ENCODE assay signal across 25 cellular contexts in the genomic region with DNA sequence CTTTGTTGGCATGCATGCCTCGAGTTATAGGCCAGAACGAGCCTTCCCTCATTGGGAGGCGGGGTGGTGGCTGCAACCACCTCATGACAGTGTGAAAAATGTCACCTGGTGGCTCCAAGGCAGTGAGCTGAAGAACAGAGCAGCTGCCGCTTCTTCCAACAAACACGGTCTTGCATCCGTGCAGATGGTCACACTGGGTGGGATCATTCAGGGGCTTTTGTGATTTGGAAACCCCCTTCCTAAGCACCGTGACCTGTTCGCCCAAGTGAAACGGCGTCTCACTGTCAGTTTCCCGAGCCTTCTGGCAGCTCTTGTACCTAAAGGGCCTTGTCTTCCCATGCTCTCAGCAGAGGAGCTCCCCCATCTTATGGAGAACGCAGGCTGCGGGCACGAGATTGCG.
DNase-seq lines count a peak whose midpoint lies in the region; ATAC-seq and TF ChIP-seq lines count a peak whose summit lies in the region.
"Had no signal": no experiment of that assay in that cellular context is flagged by ENCODE, and none has a peak within 500 bp of the region (broad histone marks: within the 10 kb centered on the region; RNA-seq: fewer than 3 reads in every experiment).

No MANE protein-coding gene starts in this region.

- H3K4ac ChIP-seq in trophoblast cell (ENCODE audit: low read depth, low read length): no peak overlapping the region

- H2AK5ac ChIP-seq in trophoblast cell (ENCODE audit: low read length): no peak overlapping the region

- H2AFZ ChIP-seq in trophoblast cell (ENCODE audit: insufficient read depth, low read length, poor library complexity): no peak overlapping the region

- no peak overlapping the region for H2BK120ac ChIP-seq in trophoblast cell (ENCODE audit: insufficient read depth, low read length, poor library complexity)

- H2BK5ac ChIP-seq in trophoblast cell (ENCODE audit: low read depth, low read length, poor library complexity): no peak overlapping the region

- no peak overlapping the region for H3K23ac ChIP-seq in trophoblast cell (ENCODE audit: low read length)

- no peak overlapping the region for H2BK12ac ChIP-seq in trophoblast cell (ENCODE audit: low read length)

- no peaks in the 10 kb centered on the region for H3K79me1 ChIP-seq in trophoblast cell (ENCODE audit: low read length)

- no peaks in the 10 kb centered on the region for H3K36me3 ChIP-seq in trophoblast cell (ENCODE audit: control insufficient read depth in 1 of 2, insufficient read depth in 2 of 2, low read length in 2 of 2)
- H3K36me3 ChIP-seq: cardiac muscle cell, neutrophil, uterus had no signal

- no CpG with 5 or more reads among the region's 15 CpGs for whole genome bisulfite sequencing in trophoblast cell (ENCODE audit: extremely low coverage, insufficient coverage, insufficient read length)

- no peaks in the 10 kb centered on the region for H3K27me3 ChIP-seq in trophoblast cell (ENCODE audit: insufficient read depth, low read length)
- H3K27me3 ChIP-seq: cardiac muscle cell, neutrophil, testis, uterus had no signal

- no peak overlapping the region for H3K4me2 ChIP-seq in trophoblast cell (ENCODE audit: low read length)
- H3K4me2 ChIP-seq: smooth muscle cell had no signal

- H3K4me1 ChIP-seq in trophoblast cell (ENCODE audit: control insufficient read depth in 1 of 2, insufficient read depth in 2 of 2, low read length in 2 of 2): peaks cover 3 to 7% of the 10 kb centered on the region in 2 experiments
- H3K4me1 ChIP-seq: testis, uterus had no signal

- no peak overlapping the region for H4K8ac ChIP-seq in trophoblast cell (ENCODE audit: low read depth, low read length)

- H3K18ac ChIP-seq in trophoblast cell (ENCODE audit: low read length): no peak overlapping the region

- H3K9ac ChIP-seq in trophoblast cell (ENCODE audit: low read length): no peak overlapping the region

- H3K79me2 ChIP-seq in trophoblast cell (ENCODE audit: control insufficient read depth, insufficient read depth, low read length, poor library complexity): no peaks in the 10 kb centered on the region

- ATAC-seq in GM18868 (IDR thresholded peaks at IDR 0.05; ENCODE audit: unreplicated experiment) (peak; percentile 94), HG02852 (IDR thresholded peaks at IDR 0.05; ENCODE audit: unreplicated experiment) (peak; percentile 60), GM21367 (IDR thresholded peaks at IDR 0.05; ENCODE audit: unreplicated experiment) (no peak), GM18858 (IDR thresholded peaks at IDR 0.05; ENCODE audit: unreplicated experiment) (no peak)
- ATAC-seq: activated T-cell treated with anti-CD3 and anti-CD28 coated beads, Interleukin-2, amount 50 U/mL, for 72 hours; HCT116; right cardiac atrium had no signal

- H4K91ac ChIP-seq in trophoblast cell (ENCODE audit: low read depth, low read length): no peak overlapping the region

- H3K4me3 ChIP-seq in trophoblast cell (ENCODE audit: low read depth, low read length): no peak overlapping the region
- H3K4me3 ChIP-seq: cardiac muscle cell, coronary artery, smooth muscle cell, testis, uterus had no signal

- H3K9me3 ChIP-seq in trophoblast cell (ENCODE audit: insufficient read depth, low read depth, low read length): peaks cover 4% of the 10 kb centered on the region
- H3K9me3 ChIP-seq: neutrophil, testis, uterus had no signal

- DNase-seq in GM10266 (ENCODE audit: extremely low spot score) (peak; percentile 17), kidney tubule cell (ENCODE audit: low spot score) (peak; percentile 29), globus pallidus (ENCODE audit: low spot score) (no peak), trophoblast cell (no peak)
- DNase-seq: activated CD4-positive, alpha-beta memory T cell treated with anti-CD3 and anti-CD28 coated beads for 36 hours; activated CD4-positive, CD25-positive, alpha-beta regulatory T cell treated with anti-CD3 and anti-CD28 coated beads, Interleukin-2, amount 50 U/mL, for 72 hours; activated T-cell treated with anti-CD3 and anti-CD28 coated beads, Interleukin-2, amount 50 U/mL, for 72 hours; Calu3; DND-41; effector CD8-positive, alpha-beta T cell; NCI-H2107; NCI-H345; right cardiac atrium; SHP77 treated with DMSO at 0.1 percent for 48 hours; testis; uterus had no signal

- H3K14ac ChIP-seq in trophoblast cell (ENCODE audit: low read length): no peak overlapping the region

- H3K27ac ChIP-seq in trophoblast cell (ENCODE audit: low read depth, low read length): no peak overlapping the region
- H3K27ac ChIP-seq: cardiac muscle cell, coronary artery, neutrophil, testis, uterus had no signal

- no peak overlapping the region for H4K12ac ChIP-seq in trophoblast cell (ENCODE audit: low read depth, low read length)

- no peak for TF ChIP-seq CTCF in GM10266 (IDR thresholded peaks at IDR 0.05; ENCODE audit: control insufficient read depth, insufficient read depth, low read depth, missing control alignments)

Comparison
In these comparisons a context has a peak if more than half of its experiments do, and no peak if none do; other contexts are left out.
1. DNase-seq: peak in GM10266 (single experiment) and kidney tubule cell (single experiment); none in globus pallidus (single experiment) and trophoblast cell (0 of 2).
2. ATAC-seq: peak in GM18868 (single experiment) and HG02852 (single experiment); none in GM21367 (single experiment) and GM18858 (single experiment).